In the genomic region with DNA sequence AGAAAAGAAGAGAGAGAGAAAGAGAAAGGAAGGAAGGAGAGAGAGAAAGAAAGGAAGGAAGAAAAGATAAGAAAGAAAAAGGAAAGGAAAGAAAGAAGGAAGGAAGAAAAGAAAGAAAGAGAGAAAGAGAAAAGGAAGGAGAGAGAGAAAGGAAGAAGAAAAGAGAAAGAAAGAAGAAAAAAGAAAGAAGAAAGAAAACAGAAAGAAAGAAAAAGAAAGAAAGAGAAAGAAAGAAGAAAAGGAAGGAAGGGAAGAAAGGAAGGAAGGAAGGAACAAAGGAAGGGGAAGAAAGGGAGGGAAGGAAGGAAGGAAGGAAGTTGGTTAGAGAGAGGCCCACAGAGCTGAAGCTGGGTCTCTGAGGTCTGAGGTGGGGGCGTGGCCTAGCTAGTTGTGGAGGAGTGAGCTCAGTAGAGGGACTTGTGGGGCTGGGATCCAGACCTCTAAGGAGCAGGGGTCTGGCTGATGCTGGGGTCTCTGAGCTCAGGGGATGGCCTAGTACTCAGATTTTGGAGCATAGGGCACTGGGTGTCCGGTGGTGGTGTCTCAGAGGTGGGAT, we compare ENCODE assay signal across 24 cellular contexts. TPM values are rescaled to one million over a fixed set of nuclear protein-coding genes. Genes with fewer than 3 reads are reported as not detected.
"Had no signal": no experiment of that assay in that cellular context is flagged by ENCODE, and none has a peak within 500 bp of the region (broad histone marks: within the 10 kb centered on the region; RNA-seq: fewer than 3 reads in every experiment).

No MANE protein-coding gene starts in this region.

- H2AFZ ChIP-seq: neural progenitor cell had no signal

- DNase-seq: activated CD4-positive, alpha-beta T cell treated with anti-CD3 and anti-CD28 coated beads, Interleukin-2, amount 50 U/mL, for 1 hour; activated CD4-positive, CD25-positive, alpha-beta regulatory T cell treated with anti-CD3 and anti-CD28 coated beads, Interleukin-2, amount 50 U/mL, for 72 hours; activated gamma-delta T cell treated with Interleukin-2 at 50 U/mL for 16 hours; activated T-cell treated with anti-CD3 and anti-CD28 coated beads for 4 hours; amygdala; dermis blood vessel endothelial cell; effector memory CD8-positive, alpha-beta T cell; esophagus squamous epithelium; heart right ventricle; kidney glomerular epithelial cell; left ventricle myocardium inferior; mucosa of descending colon; naive B cell; ovary; stimulated activated CD4-positive, alpha-beta T cell treated with anti-CD3 and anti-CD28 coated beads, Interleukin-4, amount 100 ng/mL, for 4 hours; stimulated activated naive CD4-positive, alpha-beta T cell; T-helper 9 cell; upper lobe of right lung had no signal

- H3K27ac Mint-ChIP-seq: activated naive CD8-positive, alpha-beta T cell; activated T-helper 1 cell treated with anti-CD3 and anti-CD28 coated beads, Interleukin-12 subunit alpha, Interleukin-12 subunit beta, Interleukin-2, Interleukin-4 antibody, amounts not matched to agents 30 ng/mL and 10 ng/mL and 1 ng/mL, durations not matched to agents 14 hours and 24 hours and 36 hours; effector memory CD8-positive, alpha-beta T cell; neural progenitor cell had no signal

- H3K36me3 ChIP-seq: cardiac muscle cell, esophagus squamous epithelium, heart right ventricle, left ventricle myocardium inferior, neural progenitor cell, ovary, upper lobe of right lung had no signal

- H3K4me3 ChIP-seq: cardiac muscle cell, esophagus squamous epithelium, heart right ventricle, left ventricle myocardium inferior, mucosa of descending colon, neural progenitor cell, ovary, smooth muscle cell, upper lobe of right lung had no signal

- H3K4me3 Mint-ChIP-seq: activated naive CD8-positive, alpha-beta T cell; activated T-helper 1 cell treated with anti-CD3 and anti-CD28 coated beads, Interleukin-12 subunit alpha, Interleukin-12 subunit beta, Interleukin-2, Interleukin-4 antibody, amounts not matched to agents 30 ng/mL and 10 ng/mL and 1 ng/mL, durations not matched to agents 14 hours and 24 hours and 36 hours; effector memory CD8-positive, alpha-beta T cell; neural progenitor cell had no signal

- H3K27me3 ChIP-seq: cardiac muscle cell, ovary, upper lobe of right lung had no signal

- H3K9me3 ChIP-seq: esophagus squamous epithelium, heart right ventricle, left ventricle myocardium inferior, mucosa of descending colon, ovary, upper lobe of right lung had no signal

- ATAC-seq: effector memory CD8-positive, alpha-beta T cell; heart right ventricle; mucosa of descending colon; sciatic nerve; upper lobe of right lung had no signal

- H3K4me1 ChIP-seq: esophagus squamous epithelium, heart right ventricle, left ventricle myocardium inferior, neural progenitor cell, upper lobe of right lung had no signal

- H3K36me3 Mint-ChIP-seq: activated naive CD8-positive, alpha-beta T cell; naive B cell; neural progenitor cell had no signal

- H3K9ac ChIP-seq: neural progenitor cell had no signal

- H3K9me3 Mint-ChIP-seq: activated T-helper 1 cell treated with anti-CD3 and anti-CD28 coated beads, Interleukin-12 subunit alpha, Interleukin-12 subunit beta, Interleukin-2, Interleukin-4 antibody, amounts not matched to agents 30 ng/mL and 10 ng/mL and 1 ng/mL, durations not matched to agents 14 hours and 24 hours and 36 hours; effector memory CD8-positive, alpha-beta T cell; naive B cell had no signal

- H3K4me2 ChIP-seq: neural progenitor cell, smooth muscle cell had no signal

- H3K27ac ChIP-seq: cardiac muscle cell, esophagus squamous epithelium, heart right ventricle, left ventricle myocardium inferior, neural progenitor cell, ovary, upper lobe of right lung had no signal

RNA-seq across cellular contexts. Expression of a gene that starts 47.0 kb away (rescaled TPM):
- total RNA-seq: activated T-helper 1 cell treated with anti-CD3 and anti-CD28 coated beads, Interleukin-12 subunit alpha, Interleukin-12 subunit beta, Interleukin-2, Interleukin-4 antibody, amounts not matched to agents 30 ng/mL and 10 ng/mL and 1 ng/mL, durations not matched to agents 14 hours and 24 hours and 36 hours; cardiac muscle cell; smooth muscle cell had no signal
- polyA plus RNA-seq: smooth muscle cell had no signal
